In the genomic region with DNA sequence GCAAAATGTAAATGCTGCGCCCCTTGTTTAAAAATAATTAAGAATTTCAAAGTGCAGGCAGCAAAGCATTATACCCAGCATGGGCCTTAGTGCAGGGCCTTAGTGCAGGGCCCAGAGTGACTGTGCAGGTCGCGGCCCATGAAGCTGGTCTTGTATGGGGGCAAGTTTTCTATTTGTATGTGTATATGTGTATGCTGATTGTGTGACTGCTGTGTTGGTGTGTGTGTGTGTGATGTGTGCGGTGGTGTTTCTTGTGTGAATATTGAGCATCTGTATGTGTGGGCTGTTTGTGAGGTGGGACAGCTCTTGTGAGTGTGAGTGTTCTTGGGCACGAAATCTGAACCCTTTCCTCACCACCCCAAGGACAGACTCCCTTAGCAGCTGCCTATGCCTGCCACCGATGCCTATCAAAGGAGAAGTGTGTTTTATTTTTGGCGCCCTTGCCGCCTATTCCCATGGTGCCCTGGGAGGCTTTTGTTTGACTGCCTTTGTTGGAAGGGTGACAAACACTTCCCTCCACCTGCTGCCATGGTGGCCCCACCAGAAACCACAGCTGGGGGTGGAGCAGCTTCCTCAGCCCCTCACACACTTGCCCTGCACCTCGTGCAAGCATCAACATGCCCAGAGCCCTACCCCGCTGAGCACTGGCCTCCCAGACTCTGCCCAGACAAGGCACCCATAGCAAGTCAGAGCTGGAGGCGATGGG, we compare ENCODE assay signal across 8 cellular contexts. TPM values are rescaled to one million over a fixed set of nuclear protein-coding genes. Genes with fewer than 3 reads are reported as not detected.
A peak's percentile ranks its signal among the peaks of the same experiment; 100 is the strongest.
DNase-seq lines count a peak whose midpoint lies in the region; ATAC-seq and TF ChIP-seq lines count a peak whose summit lies in the region.

No MANE protein-coding gene starts in this region.

- H3K4me1 Mint-ChIP-seq in CD4-positive, alpha-beta memory T cell = peaks cover 60 to 92% (median 77%) of the 10 kb centered on the region in 4 donors
- peaks cover 56% of the 10 kb centered on the region for H3K4me1 Mint-ChIP-seq in T-helper 1 cell treated with Interleukin-12 subunit alpha and Interleukin-12 subunit beta and Interleukin-4 antibody, amounts not matched to agents 30 μg/mL and 1 μg/mL, for 36 hours (ENCODE audit: low read depth)

- H3K9me2 ChIP-seq in PC-3 (replicated peaks; ENCODE audit: low read length) = no peaks in the 10 kb centered on the region

- peak overlapping the region; percentile 14 to 93 (median 90) for H3K27ac Mint-ChIP-seq in CD4-positive, alpha-beta memory T cell
- H3K27ac Mint-ChIP-seq in T-helper 1 cell treated with Interleukin-12 subunit alpha and Interleukin-12 subunit beta and Interleukin-4 antibody, amounts not matched to agents 30 μg/mL and 1 μg/mL, for 36 hours = peak overlapping the region; percentile 32

- H2AFZ ChIP-seq in PC-3 (ENCODE audit: low read length) = no peak overlapping the region

- peak overlapping the region; percentile 36 for H3K27ac ChIP-seq in CD4-positive, alpha-beta memory T cell (ENCODE audit: low read depth, low read length)
- H3K27ac ChIP-seq in PC-3 (ENCODE audit: low read length) = no peak overlapping the region

- H3K4me1 ChIP-seq in CD4-positive, alpha-beta memory T cell (ENCODE audit: insufficient read depth, low read length) = peaks cover 90% of the 10 kb centered on the region
- peaks cover 30% of the 10 kb centered on the region for H3K4me1 ChIP-seq in PC-3 (ENCODE audit: insufficient read depth, low read length)

- H3K79me2 ChIP-seq in PC-3 (ENCODE audit: low read length) = no peaks in the 10 kb centered on the region

- H3F3A ChIP-seq in PC-3 (ENCODE audit: low read length, unreplicated experiment) = no peaks in the 10 kb centered on the region

- peaks cover 0 to 3% (median 0%) of the 10 kb centered on the region in 8 donors for H3K9me3 Mint-ChIP-seq in CD4-positive, alpha-beta memory T cell
- H3K9me3 Mint-ChIP-seq in T-helper 1 cell treated with Interleukin-12 subunit alpha and Interleukin-12 subunit beta and Interleukin-4 antibody, amounts not matched to agents 30 μg/mL and 1 μg/mL, for 36 hours = no peaks in the 10 kb centered on the region

- H3K4me3 ChIP-seq in CD4-positive, alpha-beta memory T cell (ENCODE audit: low read length in 2 of 2) = no peak overlapping the region
- H3K4me3 ChIP-seq in PC-3 (ENCODE audit: low read length) = no peak overlapping the region

- no TSS peak for BruUV-seq in PC-3 (replicated peaks; lab: Mats Ljungman, UMichigan)

- no peak for TF ChIP-seq CTCF in PC-3 (conservative IDR thresholded peaks at IDR 0.05; ENCODE audit: low read depth, low read length)

- H3K4me3 Mint-ChIP-seq in CD4-positive, alpha-beta memory T cell = peak overlapping the region in 7 of 8 donors; percentile 41 to 80 (median 73)
- peak overlapping the region; percentile 5 for H3K4me3 Mint-ChIP-seq in T-helper 1 cell treated with Interleukin-12 subunit alpha and Interleukin-12 subunit beta and Interleukin-4 antibody, amounts not matched to agents 30 μg/mL and 1 μg/mL, for 36 hours

- no peaks in the 10 kb centered on the region for H3K9me3 ChIP-seq in CD4-positive, alpha-beta memory T cell (ENCODE audit: control insufficient read depth in 1 of 2, low read length in 2 of 2)
- H3K9me3 ChIP-seq in PC-3 (ENCODE audit: low read length) = no peaks in the 10 kb centered on the region

- H3K36me3 ChIP-seq in CD4-positive, alpha-beta memory T cell (ENCODE audit: insufficient read depth, low read length) = no peaks in the 10 kb centered on the region
- no peaks in the 10 kb centered on the region for H3K36me3 ChIP-seq in PC-3 (ENCODE audit: low read depth, low read length)

- CTCF ChIA-PET in CD4-positive, alpha-beta memory T cell (lab: Charles Lee; ENCODE audit: partially characterized antibody) = interaction anchor here (0.8 to 19.3 kb wide), 12 partner anchors 9 to 1115 kb away, joined by 3 to 512 read pairs (median 5); no protein-coding TSS in a partner anchor
- CTCF ChIA-PET in PC-3 (lab: Charles Lee) = no interaction called here

- DNase-seq in CD4-positive, alpha-beta memory T cell = peak; percentile 67 to 79 (median 75)
- DNase-seq in NCI-H1417 (lab: John Stamatoyannopoulos, UW) (peak; percentile 93 to 98 (median 95)), PC-3 (no peak), posterior cingulate gyrus (no peak)
- DNase-seq in effector CD4-positive, alpha-beta T cell = peak; percentile 43
- DNase-seq in stimulated activated CD4-positive, alpha-beta T cell treated with anti-CD3 and anti-CD28 coated beads, Interleukin-4, amount 100 ng/mL, for 1 hour = peak; percentile 53

- H3K36me3 Mint-ChIP-seq in CD4-positive, alpha-beta memory T cell = peaks cover 2% of the 10 kb centered on the region in 2 donors
- H3K36me3 Mint-ChIP-seq in T-helper 1 cell treated with Interleukin-12 subunit alpha and Interleukin-12 subunit beta and Interleukin-4 antibody, amounts not matched to agents 30 μg/mL and 1 μg/mL, for 36 hours (ENCODE audit: low read depth) = peaks cover 24% of the 10 kb centered on the region

- ATAC-seq in GM18870 (IDR thresholded peaks at IDR 0.05; ENCODE audit: unreplicated experiment) = no peak
- no peak for ATAC-seq in PC-3

- no peak overlapping the region for H3K9ac ChIP-seq in PC-3 (ENCODE audit: low read length)

- POLR2A ChIA-PET in CD4-positive, alpha-beta memory T cell (lab: Charles Lee; ENCODE audit: partially characterized antibody) = interaction anchor here (0.9 to 28.0 kb wide), 22 partner anchors 14 to 1142 kb away, joined by 3 to 1226 read pairs (median 5); a partner anchor contains a TSS
- POLR2A ChIA-PET in PC-3 (lab: Charles Lee; ENCODE audit: unreplicated experiment) = no interaction called here

- intact Hi-C loops in CD4-positive, alpha-beta memory T cell (cut with micrococcal nuclease) = loop anchor here (1.0 kb wide), 1 partner anchor 13 kb away; no protein-coding TSS in a partner anchor
- intact Hi-C loops in PC-3 (cut with micrococcal nuclease) = no loop called here
- intact Hi-C loops in posterior cingulate gyrus (cut with DNase I) = no loop called here

- H3K27me3 ChIP-seq in CD4-positive, alpha-beta memory T cell (ENCODE audit: insufficient read depth, low read length) = no peaks in the 10 kb centered on the region
- no peaks in the 10 kb centered on the region for H3K27me3 ChIP-seq in PC-3 (ENCODE audit: low read length)

- H3K4me2 ChIP-seq in PC-3 (ENCODE audit: low read length) = no peak overlapping the region

- H4K20me1 ChIP-seq in PC-3 (ENCODE audit: low read length) = no peaks in the 10 kb centered on the region

- H3K27me3 Mint-ChIP-seq in CD4-positive, alpha-beta memory T cell = no peaks in the 10 kb centered on the region
- H3K27me3 Mint-ChIP-seq in T-helper 1 cell treated with Interleukin-12 subunit alpha and Interleukin-12 subunit beta and Interleukin-4 antibody, amounts not matched to agents 30 μg/mL and 1 μg/mL, for 36 hours (ENCODE audit: low read depth) = peaks cover 2% of the 10 kb centered on the region

RNA-seq across cellular contexts. Expression of a gene that starts 18.0 kb away (rescaled TPM):
- 100 to 1,000 TPM; 268 to 269 TPM for total RNA-seq in CD4-positive, alpha-beta memory T cell
- 100 to 1,000 TPM; 436 to 502 TPM for polyA plus RNA-seq in CD4-positive, alpha-beta memory T cell
- total RNA-seq in PC-3 (2014; rRNA removed) = 0.12 TPM in 1 of 2 replicates, not detected in the other

RNA-seq across cellular contexts. Expression of a gene that starts 45.8 kb away (rescaled TPM):
- 1 to 10 TPM in 1 of 2 experiments, under 1 TPM in 1; 0.25 to 1.8 TPM for total RNA-seq in CD4-positive, alpha-beta memory T cell
- under 1 TPM; 0.18 to 0.33 TPM for polyA plus RNA-seq in CD4-positive, alpha-beta memory T cell
- 127 and 128 TPM in 2 replicates for total RNA-seq in PC-3 (2014; rRNA removed)

Comparison
In these comparisons a context has a peak if more than half of its experiments do, and no peak if none do; other contexts are left out.
1. DNase-seq: peak in CD4-positive, alpha-beta memory T cell (5 of 5), NCI-H1417 (3 of 3), effector CD4-positive, alpha-beta T cell (single experiment) and stimulated activated CD4-positive, alpha-beta T cell treated with anti-CD3 and anti-CD28 coated beads, Interleukin-4, amount 100 ng/mL, for 1 hour (single experiment); none in PC-3 (single experiment) and posterior cingulate gyrus (0 of 10).
2. RNA of a gene that starts 18.0 kb away (total RNA-seq): 268 to 269 TPM in CD4-positive, alpha-beta memory T cell; 0.12 TPM in PC-3; every median in the first group is over 100 times any median in the second.
3. RNA of a gene that starts 45.8 kb away (total RNA-seq): 127 to 128 TPM in PC-3; 0.25 to 1.8 TPM in CD4-positive, alpha-beta memory T cell; every median in the first group is over 10 times any median in the second.